Comparison of ENCODE assay signal across 1 cellular context in the genomic region with DNA sequence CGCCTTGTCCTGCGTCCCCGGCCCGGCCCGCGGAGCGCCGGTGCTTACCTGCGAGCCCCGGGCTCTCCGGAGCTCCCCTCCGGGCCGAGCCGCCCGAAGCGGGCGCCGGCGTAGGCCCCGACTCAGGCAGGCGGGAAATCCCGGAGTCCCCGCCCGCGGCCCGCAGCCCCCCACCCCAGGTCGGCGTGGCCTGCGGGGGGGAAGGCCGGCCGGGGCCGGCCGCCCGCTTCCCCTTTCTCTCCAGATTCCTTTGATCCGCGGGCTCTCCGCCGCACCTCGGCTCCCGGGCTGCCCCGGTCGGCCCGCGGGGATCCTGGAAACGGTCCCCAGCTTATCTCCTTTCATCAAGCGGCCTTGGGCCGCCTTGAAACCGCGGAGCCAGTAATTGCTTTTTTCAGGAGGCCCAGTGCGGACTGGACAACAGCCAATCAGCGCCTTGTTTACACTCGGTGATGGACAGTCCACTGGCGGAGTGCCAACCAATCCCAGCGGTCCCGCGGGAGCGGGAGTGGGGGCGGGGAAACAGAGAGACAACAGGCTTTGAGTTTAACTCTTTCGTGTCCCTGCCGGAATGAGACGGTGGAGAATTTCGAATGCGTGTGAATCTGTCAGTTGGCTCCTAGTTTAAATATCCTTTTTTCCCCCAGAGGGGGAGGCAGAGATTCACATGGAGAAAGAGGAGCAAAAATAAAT.
A peak's percentile ranks its signal among the peaks of the same experiment; 100 is the strongest.
TF ChIP-seq lines count a peak whose summit lies in the region.

No MANE protein-coding gene starts in this region.

TF ChIP-seq in HCT116, 20 proteins besides CTCF, POLR2A, EP300 and RAD21 (continued from another document):
- TF ChIP-seq, protein P1, sequence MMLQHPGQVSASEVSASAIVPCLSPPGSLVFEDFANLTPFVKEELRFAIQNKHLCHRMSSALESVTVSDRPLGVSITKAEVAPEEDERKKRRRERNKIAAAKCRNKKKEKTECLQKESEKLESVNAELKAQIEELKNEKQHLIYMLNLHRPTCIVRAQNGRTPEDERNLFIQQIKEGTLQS (IDR thresholded peaks at IDR 0.05) = no peak
- TF ChIP-seq JUND (IDR thresholded peaks at IDR 0.05) = no peak
- TF ChIP-seq TCF7L2 (IDR thresholded peaks at IDR 0.05; ENCODE audit: borderline replicate concordance, extremely low read depth, insufficient read depth, insufficient read length) = peak; percentile 100
- TF ChIP-seq SIN3A (IDR thresholded peaks at IDR 0.05; ENCODE audit: low read depth) = no peak
- peak; percentile 98 for TF ChIP-seq ZFX (IDR thresholded peaks at IDR 0.05)
- TF ChIP-seq POLR2AphosphoS5 (IDR thresholded peaks at IDR 0.05; ENCODE audit: low read depth, low read length) = peak; percentile 95
- TF ChIP-seq YY1 (IDR thresholded peaks at IDR 0.05; ENCODE audit: extremely low read depth, insufficient replicate concordance, low read depth, low read length) = peak; percentile 80
- TF ChIP-seq, protein P2, sequence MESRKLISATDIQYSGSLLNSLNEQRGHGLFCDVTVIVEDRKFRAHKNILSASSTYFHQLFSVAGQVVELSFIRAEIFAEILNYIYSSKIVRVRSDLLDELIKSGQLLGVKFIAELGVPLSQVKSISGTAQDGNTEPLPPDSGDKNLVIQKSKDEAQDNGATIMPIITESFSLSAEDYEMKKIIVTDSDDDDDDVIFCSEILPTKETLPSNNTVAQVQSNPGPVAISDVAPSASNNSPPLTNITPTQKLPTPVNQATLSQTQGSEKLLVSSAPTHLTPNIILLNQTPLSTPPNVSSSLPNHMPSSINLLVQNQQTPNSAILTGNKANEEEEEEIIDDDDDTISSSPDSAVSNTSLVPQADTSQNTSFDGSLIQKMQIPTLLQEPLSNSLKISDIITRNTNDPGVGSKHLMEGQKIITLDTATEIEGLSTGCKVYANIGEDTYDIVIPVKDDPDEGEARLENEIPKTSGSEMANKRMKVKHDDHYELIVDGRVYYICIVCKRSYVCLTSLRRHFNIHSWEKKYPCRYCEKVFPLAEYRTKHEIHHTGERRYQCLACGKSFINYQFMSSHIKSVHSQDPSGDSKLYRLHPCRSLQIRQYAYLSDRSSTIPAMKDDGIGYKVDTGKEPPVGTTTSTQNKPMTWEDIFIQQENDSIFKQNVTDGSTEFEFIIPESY (IDR thresholded peaks at IDR 0.05; ENCODE audit: extremely low read depth, insufficient replicate concordance, low read length) = peak; percentile 89
- TF ChIP-seq, protein P3, sequence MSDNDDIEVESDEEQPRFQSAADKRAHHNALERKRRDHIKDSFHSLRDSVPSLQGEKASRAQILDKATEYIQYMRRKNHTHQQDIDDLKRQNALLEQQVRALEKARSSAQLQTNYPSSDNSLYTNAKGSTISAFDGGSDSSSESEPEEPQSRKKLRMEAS (IDR thresholded peaks at IDR 0.05) = no peak
- TF ChIP-seq EGR1 (IDR thresholded peaks at IDR 0.05; ENCODE audit: low read depth) = no peak
- no peak for TF ChIP-seq SRF (IDR thresholded peaks at IDR 0.05; ENCODE audit: low read depth)
